In the genomic region with DNA sequence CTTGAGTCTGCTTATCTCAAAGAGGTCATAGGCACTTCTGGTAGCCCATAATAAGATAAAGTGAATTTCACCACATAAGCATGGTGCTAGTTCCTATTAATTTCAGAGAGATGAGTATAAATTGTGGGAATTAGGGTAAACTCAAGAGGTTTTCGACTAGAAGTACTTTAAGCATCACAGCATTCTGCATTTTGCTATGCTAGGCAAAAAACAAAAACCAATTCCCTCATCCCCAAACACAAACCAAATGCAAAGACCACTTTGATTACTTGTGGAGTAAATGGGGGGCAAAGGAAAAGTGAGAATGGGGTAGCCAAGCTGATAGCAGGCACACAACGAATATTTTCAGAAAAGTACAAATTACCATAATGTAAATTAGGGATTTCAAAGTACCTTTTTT, we compare ENCODE assay signal across 9 cellular contexts.
"Had no signal": no experiment of that assay in that cellular context is flagged by ENCODE, and none has a peak within 500 bp of the region (broad histone marks: within the 10 kb centered on the region; RNA-seq: fewer than 3 reads in every experiment).

No MANE protein-coding gene starts in this region.

- H3K27ac Mint-ChIP-seq: HFFc6, IgD-negative memory B cell had no signal

- H3K36me3 Mint-ChIP-seq: IgD-negative memory B cell had no signal

- H3K4me3 ChIP-seq: GM23248, HAP-1 had no signal

- H3K36me3 ChIP-seq: HAP-1 had no signal

- H3K4me1 Mint-ChIP-seq: IgD-negative memory B cell had no signal

- H3K27me3 Mint-ChIP-seq: IgD-negative memory B cell had no signal

- ATAC-seq: HCT116 had no signal

- H3K27ac ChIP-seq: GM23248, HL-60 had no signal

- H3K4me3 Mint-ChIP-seq: HFFc6, IgD-negative memory B cell had no signal

- H3K9ac ChIP-seq: GM23248 had no signal

- DNase-seq: GM23248, GOT3, H7, HFFc6, KG1 had no signal

- H2AFZ ChIP-seq: GM23248 had no signal
